ENCODE assay signal across 20 cellular contexts in the genomic region with DNA sequence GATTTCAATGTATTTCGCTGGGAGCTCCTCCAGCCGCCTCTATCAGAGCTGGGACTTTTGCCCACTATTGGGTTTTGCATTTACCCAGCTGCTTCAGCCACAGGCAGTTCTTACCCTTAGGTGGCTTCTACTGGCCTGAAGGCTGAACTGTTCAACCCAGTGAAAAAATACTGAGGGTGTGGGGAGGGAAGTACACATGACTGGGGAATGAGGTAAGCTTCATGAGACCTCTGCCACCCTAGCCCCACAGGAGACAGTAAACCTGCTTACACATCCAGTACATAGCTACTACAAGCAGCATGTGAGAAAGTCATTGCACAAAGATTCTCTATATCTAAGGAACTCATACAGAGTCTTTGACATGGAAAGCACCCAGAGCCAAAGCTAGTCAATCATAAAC.
DNase-seq lines count a peak whose midpoint lies in the region; ATAC-seq and TF ChIP-seq lines count a peak whose summit lies in the region.
"Had no signal": no experiment of that assay in that cellular context is flagged by ENCODE, and none has a peak within 500 bp of the region (broad histone marks: within the 10 kb centered on the region; RNA-seq: fewer than 3 reads in every experiment).

No MANE protein-coding gene starts in this region.

- H3K36me3 Mint-ChIP-seq in activated naive CD8-positive, alpha-beta T cell treated with anti-CD3 and anti-CD28 coated beads, Interleukin-2, amount 50 U/mL, for 24 hours (ENCODE audit: low read depth) = no peaks in the 10 kb centered on the region

- TF ChIP-seq EP300 in transverse colon (IDR thresholded peaks at IDR 0.05; ENCODE audit: low read depth) = no peak

- no peak for TF ChIP-seq POLR2A in transverse colon (IDR thresholded peaks at IDR 0.05)

- intact Hi-C loops in transverse colon (cut with DNase I; ENCODE audit: low total_unique reads) = no loop called here

- no peaks in the 10 kb centered on the region for H3K27me3 ChIP-seq in transverse colon

- no peaks in the 10 kb centered on the region for H3K27me3 Mint-ChIP-seq in activated naive CD8-positive, alpha-beta T cell treated with anti-CD3 and anti-CD28 coated beads, Interleukin-2, amount 50 U/mL, for 24 hours

- no peak overlapping the region for H3K27ac ChIP-seq in transverse colon

- peaks cover 14% of the 10 kb centered on the region for H3K9me3 Mint-ChIP-seq in activated naive CD8-positive, alpha-beta T cell treated with anti-CD3 and anti-CD28 coated beads, Interleukin-2, amount 50 U/mL, for 24 hours
- H3K9me3 Mint-ChIP-seq: GM23338 had no signal

- no peaks in the 10 kb centered on the region for H3K4me1 Mint-ChIP-seq in activated naive CD8-positive, alpha-beta T cell treated with anti-CD3 and anti-CD28 coated beads, Interleukin-2, amount 50 U/mL, for 24 hours

- H3K4me3 Mint-ChIP-seq in activated naive CD8-positive, alpha-beta T cell treated with anti-CD3 and anti-CD28 coated beads, Interleukin-2, amount 50 U/mL, for 24 hours = no peak overlapping the region
- H3K4me3 Mint-ChIP-seq: GM23338 had no signal

- no peak for ATAC-seq in activated naive CD8-positive, alpha-beta T cell treated with anti-CD3 and anti-CD28 coated beads, Interleukin-2, amount 50 U/mL, for 24 hours

- TF ChIP-seq CTCF in astrocyte of the cerebellum (IDR thresholded peaks at IDR 0.05; ENCODE audit: low read depth, low read length, missing control alignments) (no peak), retinal pigment epithelial cell (conservative IDR thresholded peaks at IDR 0.05; ENCODE audit: low read depth, low read length) (no peak), transverse colon (IDR thresholded peaks at IDR 0.05) (no peak)

- H3K4me1 ChIP-seq in transverse colon = no peaks in the 10 kb centered on the region

- in situ Hi-C loops in astrocyte of the cerebellum (cut with HindIII; ENCODE audit: low sequenced_read_pairs) (no loop called here), transverse colon (cut with MboI; ENCODE audit: low pct_ligation_motif_present in 1 of 4, low pct_unique_long_range_greater_than_20kb in 1 of 4, low sequenced_read_pairs in 3 of 4) (no loop called here)

- no peaks in the 10 kb centered on the region for H3K36me3 ChIP-seq in transverse colon

- peak; percentile 2 for DNase-seq in HT1080 (ENCODE audit: low read depth)
- peak; percentile 5 for DNase-seq in astrocyte of the cerebellum (ENCODE audit: low read depth)
- peak; percentile 57 for DNase-seq in iris pigment epithelial cell (ENCODE audit: low read depth)
- peak; percentile 45 for DNase-seq in retinal pigment epithelial cell (ENCODE audit: low read depth)
- DNase-seq in transverse colon = no peak
- no peak for DNase-seq in activated gamma-delta T cell treated with Interleukin-2 at 50 U/mL for 16 hours
- no peak for DNase-seq in activated naive CD8-positive, alpha-beta T cell treated with anti-CD3 and anti-CD28 coated beads, Interleukin-2, amount 50 U/mL, for 24 hours
- no peak for DNase-seq in activated T-cell treated with anti-CD3 and anti-CD28 coated beads, Interleukin-2, amount 50 U/mL, for 1 hour
- DNase-seq: C1 segment of cervical spinal cord, DMS79, MM.1S, NCI-H1092 treated with DMSO at 0.1 percent for 48 hours, NCI-H146, NCI-H2081 treated with DMSO at 0.1 percent for 48 hours, NCI-H510A, NCI-H748 treated with DMSO at 0.1 percent for 48 hours, OCI-M1, SHP77 treated with DMSO at 0.1 percent for 48 hours, SK-N-SH had no signal

- H3K9me3 ChIP-seq in transverse colon = no peaks in the 10 kb centered on the region
- H3K9me3 ChIP-seq: SK-N-SH had no signal

- 72 to 88% methylated on average over 2 of the region's 2 CpGs for WGBS in transverse colon (ENCODE audit: low coverage in 1 of 2), 2 donors

- H3K4me3 ChIP-seq in astrocyte of the cerebellum (ENCODE audit: low read depth, low read length) = no peak overlapping the region
- no peak overlapping the region for H3K4me3 ChIP-seq in retinal pigment epithelial cell (ENCODE audit: low read length)
- H3K4me3 ChIP-seq in transverse colon = no peak overlapping the region
- H3K4me3 ChIP-seq: GM23338 had no signal

- no peak overlapping the region for H3K27ac Mint-ChIP-seq in activated naive CD8-positive, alpha-beta T cell treated with anti-CD3 and anti-CD28 coated beads, Interleukin-2, amount 50 U/mL, for 24 hours
- H3K27ac Mint-ChIP-seq: GM23338 had no signal

Comparison
In these comparisons a context has a peak if more than half of its experiments do, and no peak if none do; other contexts are left out.
1. DNase-seq: peak in HT1080 (single experiment), astrocyte of the cerebellum (single experiment), iris pigment epithelial cell (single experiment) and retinal pigment epithelial cell (single experiment); none in transverse colon (single experiment), activated gamma-delta T cell treated with Interleukin-2 at 50 U/mL for 16 hours (single experiment), activated naive CD8-positive, alpha-beta T cell treated with anti-CD3 and anti-CD28 coated beads, Interleukin-2, amount 50 U/mL, for 24 hours (single experiment) and activated T-cell treated with anti-CD3 and anti-CD28 coated beads, Interleukin-2, amount 50 U/mL, for 1 hour (single experiment).